In the genomic region with DNA sequence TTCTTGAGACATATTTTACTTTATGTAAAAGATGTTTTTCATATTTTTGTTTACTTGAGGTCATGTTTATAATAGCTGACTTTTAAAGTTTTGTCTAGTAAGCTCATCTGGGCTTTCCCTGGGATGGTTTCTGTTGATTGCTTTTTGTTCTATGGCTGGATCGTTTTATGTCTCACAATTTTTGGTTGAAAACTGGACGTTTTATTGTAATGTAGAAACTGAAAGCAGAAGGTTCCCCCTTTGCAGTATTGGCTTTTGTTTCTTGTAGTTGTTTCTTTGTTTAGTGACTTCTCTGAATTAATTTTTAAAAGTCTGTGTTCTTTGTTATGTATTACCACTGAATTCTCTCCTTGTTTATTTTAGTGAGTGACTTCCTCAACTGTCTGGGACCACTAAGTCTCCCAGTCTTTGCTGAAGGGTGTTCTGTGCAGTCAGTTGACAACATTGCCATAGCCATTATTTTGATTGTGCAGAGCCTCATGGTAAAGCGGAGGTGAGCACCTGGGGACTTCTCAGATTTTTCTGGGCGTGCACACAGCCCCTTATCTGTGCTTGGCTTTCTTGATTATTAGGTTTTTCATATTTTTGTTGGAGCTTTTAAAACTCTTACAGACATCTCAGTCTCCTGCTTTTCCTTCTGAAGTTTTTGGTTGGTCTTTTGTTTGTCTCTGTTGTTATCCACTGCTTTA, we compare ENCODE assay signal across 11 cellular contexts. TPM values are rescaled to one million over a fixed set of nuclear protein-coding genes. Genes with fewer than 3 reads are reported as not detected.
A peak's percentile ranks its signal among the peaks of the same experiment; 100 is the strongest.
DNase-seq lines count a peak whose midpoint lies in the region; ATAC-seq, FAIRE-seq and TF ChIP-seq lines count a peak whose summit lies in the region.
"Had no signal": no experiment of that assay in that cellular context is flagged by ENCODE, and none has a peak within 500 bp of the region (broad histone marks: within the 10 kb centered on the region; RNA-seq: fewer than 3 reads in every experiment).

No MANE protein-coding gene starts in this region.

- H3K9me3 Mint-ChIP-seq in endodermal cell = peaks cover 68% of the 10 kb centered on the region

- no peaks in the 10 kb centered on the region for H3K27me3 ChIP-seq in BLaER1
- no peaks in the 10 kb centered on the region for H3K27me3 ChIP-seq in endodermal cell (ENCODE audit: control insufficient read depth, insufficient read depth, low read length, poor library complexity, severe bottlenecking)
- H3K27me3 ChIP-seq: uterus had no signal

- TF ChIP-seq CTCF in endodermal cell (conservative IDR thresholded peaks at IDR 0.05) = no peak

- H3K9ac ChIP-seq in BLaER1 = peak overlapping the region; percentile 21; the same call in 1 of the 2 replicates
- H3K9ac ChIP-seq in endodermal cell (ENCODE audit: extremely low read depth, low read length, poor library complexity, severe bottlenecking) = no peak overlapping the region

- FAIRE-seq in GM12891 (lab: Jason Lieb, UNC) = no peak

- no peak overlapping the region for H3K4me3 ChIP-seq in BLaER1
- H3K4me3 ChIP-seq in endodermal cell (ENCODE audit: low read length) = no peak overlapping the region
- H3K4me3 ChIP-seq: uterus had no signal

- H3K9me3 ChIP-seq in BLaER1 (peaks cover 49% of the 10 kb centered on the region), endodermal cell (ENCODE audit: control insufficient read depth, low read length) (no peaks in the 10 kb centered on the region)

- H3K36me3 Mint-ChIP-seq in endodermal cell (ENCODE audit: low read depth) = no peaks in the 10 kb centered on the region

- peaks cover 46% of the 10 kb centered on the region for H3K4me1 ChIP-seq in BLaER1
- H3K4me1 ChIP-seq in endodermal cell (ENCODE audit: control insufficient read depth, insufficient read depth, low read length) = no peaks in the 10 kb centered on the region
- H3K4me1 ChIP-seq: uterus had no signal

- DNase-seq in NAMALWA (ENCODE audit: low spot score) (peak; percentile 54), endodermal cell (no peak), GM12891 (ENCODE audit: insufficient read length, low spot score) (no peak)
- DNase-seq in stimulated activated CD4-positive, alpha-beta T cell treated with anti-CD3 and anti-CD28 coated beads, Interleukin-15, amount 100 ng/mL, for 24 hours = no peak
- DNase-seq: DMS153, NCI-H524, uterus had no signal

- TF ChIP-seq POLR2A in GM12891 (IDR thresholded peaks at IDR 0.05; ENCODE audit: low read depth, low read length) = no peak

- H3K36me3 ChIP-seq in BLaER1 (peaks cover 23% of the 10 kb centered on the region), endodermal cell (ENCODE audit: control insufficient read depth, insufficient read depth, low read length) (no peaks in the 10 kb centered on the region)
- H3K36me3 ChIP-seq: uterus had no signal

- no peaks in the 10 kb centered on the region for H3K27me3 Mint-ChIP-seq in endodermal cell (ENCODE audit: insufficient read depth)

- no peak overlapping the region for H3K4me3 Mint-ChIP-seq in endodermal cell

- H3K27ac ChIP-seq in BLaER1 (peak overlapping the region; percentile 52), endodermal cell (ENCODE audit: low read depth, low read length) (no peak overlapping the region)
- H3K27ac ChIP-seq: uterus had no signal

- H4K20me1 ChIP-seq in BLaER1 = peaks cover 97% of the 10 kb centered on the region

- H3K27ac Mint-ChIP-seq in endodermal cell = peak overlapping the region; percentile 49

- peak overlapping the region; percentile 78 for H3K4me2 ChIP-seq in BLaER1

- WGBS in endodermal cell (ENCODE audit: insufficient coverage in 1 of 2, insufficient read length in 1 of 2), 2 experiments = 61% methylated on average over 4 of the region's 4 CpGs; no CpG with 5 or more reads in 1 of the 2 experiments

- ATAC-seq in GM18867 (IDR thresholded peaks at IDR 0.05; ENCODE audit: unreplicated experiment) = peak; percentile 30
- ATAC-seq in GM19395 (IDR thresholded peaks at IDR 0.05; ENCODE audit: unreplicated experiment) = no peak
- no peak for ATAC-seq in GM18909 (IDR thresholded peaks at IDR 0.05; ENCODE audit: poor library complexity, unreplicated experiment)

- peaks cover 9% of the 10 kb centered on the region for H3K4me1 Mint-ChIP-seq in endodermal cell

TF ChIP-seq in GM12891, 5 proteins besides CTCF, POLR2A, EP300 and RAD21:
- TF ChIP-seq SPI1 (IDR thresholded peaks at IDR 0.05; ENCODE audit: low read depth, low read length) = no peak
- no peak for TF ChIP-seq PAX5 (IDR thresholded peaks at IDR 0.05; ENCODE audit: insufficient read depth, low read length, severe bottlenecking)
- no peak for TF ChIP-seq POLR2AphosphoS5 (IDR thresholded peaks at IDR 0.05; ENCODE audit: low read depth, low read length)
- TF ChIP-seq TAF1 (IDR thresholded peaks at IDR 0.05; ENCODE audit: low read depth, low read length) = no peak
- no peak for TF ChIP-seq POU2F2 (IDR thresholded peaks at IDR 0.05; ENCODE audit: low read depth, low read length)

RNA-seq across cellular contexts. Expression of a gene that starts 31.0 kb away (rescaled TPM):
- total RNA-seq in endodermal cell = 10 to 100 TPM; 62.1 to 64.6 TPM
- polyA plus RNA-seq in endodermal cell (2013, experiment 1 of 2) = 24.0 TPM
- polyA plus RNA-seq in endodermal cell (2013, experiment 2 of 2) = 25.8 TPM
- 7.3 TPM for polyA plus RNA-seq in GM12891 (2012; ENCODE audit: low read depth, missing spikeins)
